ENCODE assay signal across 11 cellular contexts in the genomic region with DNA sequence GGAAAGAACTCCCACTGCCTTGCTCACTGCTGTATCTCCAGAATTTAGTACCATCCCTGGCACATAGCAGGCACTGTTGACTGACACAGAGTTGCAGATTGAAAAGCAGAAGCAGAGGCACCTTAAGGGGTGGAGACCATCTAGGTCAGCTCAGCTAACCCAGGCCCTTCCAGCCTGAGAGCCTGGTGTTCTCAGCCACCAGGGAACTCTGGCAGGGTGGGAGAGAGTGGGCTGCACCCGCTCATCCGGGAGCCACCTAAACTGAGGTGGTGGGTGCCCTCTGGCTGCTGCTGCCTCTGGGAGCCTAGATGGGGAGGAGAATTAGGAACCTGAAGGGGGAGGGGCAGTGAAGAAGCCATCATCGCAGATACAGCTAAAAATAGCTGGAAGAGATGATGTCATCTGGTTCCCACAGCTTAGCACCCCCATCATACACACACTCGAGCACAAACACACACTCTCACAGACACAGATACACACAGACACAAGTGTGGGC. TPM values are rescaled to one million over a fixed set of nuclear protein-coding genes. Genes with fewer than 3 reads are reported as not detected.
DNase-seq lines count a peak whose midpoint lies in the region; ATAC-seq and TF ChIP-seq lines count a peak whose summit lies in the region.
"Had no signal": no experiment of that assay in that cellular context is flagged by ENCODE, and none has a peak within 500 bp of the region (broad histone marks: within the 10 kb centered on the region; RNA-seq: fewer than 3 reads in every experiment).

No MANE protein-coding gene starts in this region.

- no peak for TF ChIP-seq CTCF in thyroid gland (IDR thresholded peaks at IDR 0.05)

- 21% methylated on average over 4 of the region's 4 CpGs for WGBS in right cardiac atrium
- WGBS in thyroid gland, 2 donors: 52 to 61% methylated on average over 4 of the region's 4 CpGs

- H3K4me3 Mint-ChIP-seq in activated CD4-positive, alpha-beta T cell treated with anti-CD3 and anti-CD28 coated beads, Interleukin-2, amount 10 ng/mL, durations not matched to agents 24 days and 14 days: no peak overlapping the region
- H3K4me3 Mint-ChIP-seq: CD4-positive, alpha-beta T cell had no signal

- no peaks in the 10 kb centered on the region for H3K9me3 Mint-ChIP-seq in activated CD4-positive, alpha-beta T cell treated with anti-CD3 and anti-CD28 coated beads, Interleukin-2, amount 10 ng/mL, durations not matched to agents 24 days and 14 days
- H3K9me3 Mint-ChIP-seq: CD4-positive, alpha-beta T cell had no signal

- H3K4me1 ChIP-seq in right cardiac atrium (ENCODE audit: control insufficient read depth, insufficient read depth, low read length) (peaks cover 31% of the 10 kb centered on the region), thyroid gland (peaks cover 35 to 57% of the 10 kb centered on the region in 2 donors)

- no peak for ATAC-seq in right cardiac atrium

- TF ChIP-seq POLR2A in thyroid gland (IDR thresholded peaks at IDR 0.05): no peak

- H3K27me3 Mint-ChIP-seq in activated CD4-positive, alpha-beta T cell treated with anti-CD3 and anti-CD28 coated beads, Interleukin-2, amount 10 ng/mL, durations not matched to agents 24 days and 14 days: peaks cover 26% of the 10 kb centered on the region
- H3K27me3 Mint-ChIP-seq: CD4-positive, alpha-beta T cell had no signal

- H3K4me3 ChIP-seq in right cardiac atrium (ENCODE audit: low read length): no peak overlapping the region
- H3K4me3 ChIP-seq in thyroid gland (replicated peaks in 1 of 3): no peak overlapping the region

- peak; percentile 52 for DNase-seq in activated CD4-positive, alpha-beta T cell treated with anti-CD3 and anti-CD28 coated beads, Interleukin-2, amount 10 ng/mL, durations not matched to agents 24 days and 14 days
- DNase-seq in activated CD4-positive, alpha-beta T cell treated with anti-CD3 and anti-CD28 coated beads for 48 hours: no peak
- DNase-seq in SHP77 treated with DMSO at 0.1 percent for 48 hours (lab: John Stamatoyannopoulos, UW) (peak; percentile 24), right cardiac atrium (peak in 1 of 3 donors; percentile 62), thyroid gland (no peak), iPS-NIHi7 (ENCODE audit: extremely low spot score) (no peak), HUDEP-2 (lab: John Stamatoyannopoulos, UW; ENCODE audit: unreplicated experiment in 76 of 76) (no peak), LoVo (ENCODE audit: low spot score) (no peak)
- DNase-seq: CD4-positive, alpha-beta T cell; effector memory CD4-positive, alpha-beta T cell had no signal

- no peak overlapping the region for H3K27ac Mint-ChIP-seq in activated CD4-positive, alpha-beta T cell treated with anti-CD3 and anti-CD28 coated beads, Interleukin-2, amount 10 ng/mL, durations not matched to agents 24 days and 14 days
- H3K27ac Mint-ChIP-seq: CD4-positive, alpha-beta T cell had no signal

- H3K36me3 Mint-ChIP-seq in activated CD4-positive, alpha-beta T cell treated with anti-CD3 and anti-CD28 coated beads, Interleukin-2, amount 10 ng/mL, durations not matched to agents 24 days and 14 days (ENCODE audit: low read depth): no peaks in the 10 kb centered on the region

- intact Hi-C loops in activated CD4-positive, alpha-beta T cell treated with anti-CD3 and anti-CD28 coated beads, Interleukin-2, amount 10 ng/mL, durations not matched to agents 24 days and 14 days (cut with micrococcal nuclease): no loop called here
- intact Hi-C loops in right cardiac atrium (cut with DNase I) (loop anchor here in 2 of 4 donors (5.0 to 10.0 kb wide), 2 partner anchors 41 to 49 kb away; partner anchors contain the start of gene PIK3R3 (in 1 of the 2)), thyroid gland (cut with DNase I) (no loop called here)

- H3K27me3 ChIP-seq in right cardiac atrium (ENCODE audit: control insufficient read depth, insufficient read depth) (no peaks in the 10 kb centered on the region), thyroid gland (no peaks in the 10 kb centered on the region)

- no peaks in the 10 kb centered on the region for H3K9me3 ChIP-seq in right cardiac atrium (ENCODE audit: control insufficient read depth, low read length)
- H3K9me3 ChIP-seq in thyroid gland: no peaks in the 10 kb centered on the region

- H3K36me3 ChIP-seq in thyroid gland: no peaks in the 10 kb centered on the region

- H3K27ac ChIP-seq in right cardiac atrium (ENCODE audit: low read length) (peak overlapping the region; percentile 77), thyroid gland (peak overlapping the region in 2 of 3 donors; percentile 80 to 88)

- no peaks in the 10 kb centered on the region for H3K4me1 Mint-ChIP-seq in activated CD4-positive, alpha-beta T cell treated with anti-CD3 and anti-CD28 coated beads, Interleukin-2, amount 10 ng/mL, durations not matched to agents 24 days and 14 days

RNA-seq across cellular contexts. Expression of gene TSPAN1, which starts 1.5 kb away (rescaled TPM):
- total RNA-seq in activated CD4-positive, alpha-beta T cell treated with anti-CD3 and anti-CD28 coated beads, Interleukin-2, amount 10 ng/mL, durations not matched to agents 24 days and 14 days: not detected in 2 replicates
- 1 to 10 TPM; 1.0 to 2.4 (median 1.5) TPM for total RNA-seq in right cardiac atrium
- polyA plus RNA-seq in right cardiac atrium: 1.3 TPM
- total RNA-seq in thyroid gland: 100 to 1,000 TPM in 2 of 4 donors, 10 to 100 TPM in 2; 61.2 to 154 (median 105) TPM
- total RNA-seq: CD4-positive, alpha-beta T cell; mononuclear cell had no signal

RNA-seq across cellular contexts. Expression of gene P3R3URF, which starts 2.9 kb away (rescaled TPM):
- not detected in 2 replicates for total RNA-seq in activated CD4-positive, alpha-beta T cell treated with anti-CD3 and anti-CD28 coated beads, Interleukin-2, amount 10 ng/mL, durations not matched to agents 24 days and 14 days
- total RNA-seq in right cardiac atrium (not detected), thyroid gland (not detected)
- polyA plus RNA-seq in right cardiac atrium: not detected
- total RNA-seq: CD4-positive, alpha-beta T cell; mononuclear cell had no signal

RNA-seq across cellular contexts. Expression of gene POMGNT1, which starts 24.8 kb away (rescaled TPM):
- 75.1 and 83.0 TPM in 2 replicates for total RNA-seq in activated CD4-positive, alpha-beta T cell treated with anti-CD3 and anti-CD28 coated beads, Interleukin-2, amount 10 ng/mL, durations not matched to agents 24 days and 14 days
- total RNA-seq in right cardiac atrium: 10 to 100 TPM; 82.7 to 91.1 (median 87.2) TPM
- 60.0 TPM for polyA plus RNA-seq in right cardiac atrium
- total RNA-seq in thyroid gland: 10 to 100 TPM; 54.2 to 90.8 (median 79.3) TPM

RNA-seq across cellular contexts. Expression of gene LURAP1, which starts 29.7 kb away (rescaled TPM):
- 0.12 and 0.21 TPM in 2 replicates for total RNA-seq in activated CD4-positive, alpha-beta T cell treated with anti-CD3 and anti-CD28 coated beads, Interleukin-2, amount 10 ng/mL, durations not matched to agents 24 days and 14 days
- total RNA-seq in right cardiac atrium: 1 to 10 TPM; 4.3 to 7.0 (median 5.6) TPM
- polyA plus RNA-seq in right cardiac atrium: 3.8 TPM
- 10 to 100 TPM; 30.5 to 47.4 (median 37.8) TPM for total RNA-seq in thyroid gland

RNA-seq across cellular contexts. Expression of gene PIK3R3, which starts 41.0 kb away (rescaled TPM):
- total RNA-seq in activated CD4-positive, alpha-beta T cell treated with anti-CD3 and anti-CD28 coated beads, Interleukin-2, amount 10 ng/mL, durations not matched to agents 24 days and 14 days: 2.4 and 3.2 TPM in 2 replicates
- total RNA-seq in right cardiac atrium: 10 to 100 TPM; 30.5 to 49.8 (median 38.7) TPM
- 20.0 TPM for polyA plus RNA-seq in right cardiac atrium
- 10 to 100 TPM; 16.0 to 36.2 (median 20.9) TPM for total RNA-seq in thyroid gland

Comparison
In these comparisons a context has a peak if more than half of its experiments do, and no peak if none do; other contexts are left out.
1. DNase-seq: peak in activated CD4-positive, alpha-beta T cell treated with anti-CD3 and anti-CD28 coated beads, Interleukin-2, amount 10 ng/mL, durations not matched to agents 24 days and 14 days (single experiment) and SHP77 treated with DMSO at 0.1 percent for 48 hours (single experiment); none in activated CD4-positive, alpha-beta T cell treated with anti-CD3 and anti-CD28 coated beads for 48 hours (single experiment), thyroid gland (0 of 2), iPS-NIHi7 (single experiment), HUDEP-2 (0 of 76) and LoVo (single experiment).
2. RNA of gene TSPAN1, which starts 1.5 kb away (total RNA-seq): 61.2 to 154 TPM in thyroid gland; 1.0 to 2.4 TPM in right cardiac atrium and not detected in activated CD4-positive, alpha-beta T cell treated with anti-CD3 and anti-CD28 coated beads, Interleukin-2, amount 10 ng/mL, durations not matched to agents 24 days and 14 days; every median in the first group is over 10 times any median in the second.